1 cellular context compared by ENCODE assay signal in the genomic region with DNA sequence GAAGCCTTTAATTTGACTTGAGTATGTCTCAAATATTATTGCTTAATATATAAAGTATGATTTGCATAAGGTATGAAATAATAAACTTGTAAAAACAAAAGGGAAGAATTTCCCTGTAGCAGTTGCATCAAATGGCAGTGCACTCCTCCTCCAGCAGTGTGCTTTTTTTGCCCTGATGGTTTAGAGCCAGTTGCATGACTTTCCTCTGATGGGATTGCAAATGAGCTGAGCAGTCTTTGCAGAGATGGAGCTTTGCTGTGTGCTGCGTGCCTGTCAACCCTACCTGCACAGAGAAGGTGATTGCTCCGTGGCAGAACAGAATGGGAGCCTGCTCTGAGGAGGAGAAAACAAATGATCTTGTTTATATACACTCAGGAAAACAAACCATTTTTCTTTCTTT.
A peak's percentile ranks its signal among the peaks of the same experiment; 100 is the strongest.
TF ChIP-seq lines count a peak whose summit lies in the region.

No MANE protein-coding gene starts in this region.

TF ChIP-seq in K562, 482 proteins besides CTCF, POLR2A, EP300 and RAD21:
- TF ChIP-seq CEBPG (CRISPR knock-in tag; IDR thresholded peaks at IDR 0.05) (no peak), CEBPG (tag; conservative IDR thresholded peaks at IDR 0.05 in 1 of 2, IDR thresholded peaks at IDR 0.05 in 1 of 2) (0 out of 4 replicates have a peak, but pooled peaks of 1 of the 2 experiments have one; percentile 29), CEBPB (tag; IDR thresholded peaks at IDR 0.05) (peak; percentile 30; the same call in 1 of the 2 replicates), ZNF512 (tag; IDR thresholded peaks at IDR 0.05) (no peak), ZNF146 (CRISPR knock-in tag; IDR thresholded peaks at IDR 0.05; ENCODE audit: unreplicated experiment) (no peak)
TF ChIP-seq in K562: peak in this region for 2.
